ENCODE assay signal across 9 cellular contexts in the genomic region with DNA sequence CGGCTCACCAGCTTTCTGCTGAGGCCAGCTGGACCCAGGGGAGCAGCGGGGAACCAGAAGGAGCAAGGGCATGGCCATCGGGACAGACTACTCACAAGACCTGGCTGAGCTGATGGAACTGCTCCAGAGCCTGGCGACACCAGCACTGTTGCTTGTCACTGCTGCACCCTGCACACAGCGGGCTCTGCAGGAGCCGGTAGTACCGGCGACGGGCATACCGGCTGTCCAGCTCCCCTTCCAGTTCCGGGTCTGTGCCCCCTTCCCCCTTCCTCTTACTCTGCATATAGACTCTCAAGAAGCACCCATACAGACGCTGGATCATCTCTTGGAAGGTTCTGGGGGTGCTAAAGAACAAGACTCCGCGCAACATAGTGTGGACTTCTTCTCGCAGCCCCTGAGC. TPM values are rescaled to one million over a fixed set of nuclear protein-coding genes. Genes with fewer than 3 reads are reported as not detected.
DNase-seq lines count a peak whose midpoint lies in the region; ATAC-seq and TF ChIP-seq lines count a peak whose summit lies in the region.
"Had no signal": no experiment of that assay in that cellular context is flagged by ENCODE, and none has a peak within 500 bp of the region (broad histone marks: within the 10 kb centered on the region; RNA-seq: fewer than 3 reads in every experiment).

No MANE protein-coding gene starts in this region.

- H3K27ac ChIP-seq in neuronal stem cell (replicated peaks; ENCODE audit: low read length), result no peak overlapping the region

- no CpG with 5 or more reads among the region's 15 CpGs for WGBS in neuronal stem cell (ENCODE audit: extremely low coverage in 2 of 2, insufficient read length in 2 of 2, insufficient replicate concordance in 1 of 2), 2 donors

- H3K27ac Mint-ChIP-seq in CD14-positive monocyte, result peak overlapping the region; percentile 91 to 96 (median 94)

- H3K4me3 ChIP-seq in NT2/D1 (ENCODE audit: insufficient read length, low read depth) (peak overlapping the region; percentile 95), endocrine pancreas (ENCODE audit: control insufficient read depth, insufficient read depth, low read length) (peak overlapping the region; percentile 44), neuronal stem cell (ENCODE audit: low read length in 2 of 2) (peak overlapping the region; percentile 99 to 100)

- no peak overlapping the region for H2AFZ ChIP-seq in neuronal stem cell (ENCODE audit: low read length)

- H3K27me3 ChIP-seq in NT2/D1 (ENCODE audit: insufficient read depth, insufficient read length), result no peaks in the 10 kb centered on the region
- no peaks in the 10 kb centered on the region for H3K27me3 ChIP-seq in endocrine pancreas (ENCODE audit: control insufficient read depth, insufficient read depth, low read length)
- peaks cover 0 to 2% (median 0%) of the 10 kb centered on the region in 3 experiments for H3K27me3 ChIP-seq in neuronal stem cell (ENCODE audit: control insufficient read depth in 3 of 3, insufficient read depth in 3 of 3, low read depth in 1 of 3, low read length in 3 of 3)

- no peaks in the 10 kb centered on the region for H3K27me3 Mint-ChIP-seq in CD14-positive monocyte (ENCODE audit: low read depth in 3 of 3)

- H3K9me3 ChIP-seq in NT2/D1 (ENCODE audit: insufficient read depth, low read length) (no peaks in the 10 kb centered on the region), endocrine pancreas (ENCODE audit: control insufficient read depth, low read length) (no peaks in the 10 kb centered on the region), neuronal stem cell (replicated peaks in 1 of 2; ENCODE audit: control insufficient read depth in 2 of 2, insufficient read depth in 1 of 2, low read depth in 1 of 2, low read length in 2 of 2) (peaks cover 0 to 1% of the 10 kb centered on the region in 2 donors)

- no peak for ATAC-seq in HG03469 (IDR thresholded peaks at IDR 0.05; ENCODE audit: unreplicated experiment)
- no peak for ATAC-seq in GM21381 (IDR thresholded peaks at IDR 0.05; ENCODE audit: unreplicated experiment)
- no peak for ATAC-seq in HG03045 (IDR thresholded peaks at IDR 0.05; ENCODE audit: unreplicated experiment)

- H2BK12ac ChIP-seq in neuronal stem cell (ENCODE audit: low read length), result no peak overlapping the region

- no peak overlapping the region for H2AK5ac ChIP-seq in neuronal stem cell (ENCODE audit: low read depth, low read length)

- no peak overlapping the region for H3K14ac ChIP-seq in neuronal stem cell (ENCODE audit: low read length)

- H3K36me3 Mint-ChIP-seq in CD14-positive monocyte, result peaks cover 37 to 73% of the 10 kb centered on the region in 2 donors

- DNase-seq in CD14-positive monocyte (ENCODE audit: low spot score) (no peak), NT2/D1 (ENCODE audit: low read depth, low spot score) (no peak), neuronal stem cell (ENCODE audit: low spot score) (no peak)
- no peak for DNase-seq in effector CD8-positive, alpha-beta T cell (lab: John Stamatoyannopoulos, UW)
- DNase-seq: NCI-H187 had no signal

- H3K79me1 ChIP-seq in neuronal stem cell (ENCODE audit: low read depth, low read length), result peaks cover 27% of the 10 kb centered on the region

- H3K9ac ChIP-seq in NT2/D1 (ENCODE audit: insufficient read length, low read depth), result peak overlapping the region; percentile 98
- peak overlapping the region; percentile 95 for H3K9ac ChIP-seq in endocrine pancreas (ENCODE audit: control insufficient read depth, insufficient read depth, low read length)
- H3K9ac ChIP-seq in neuronal stem cell (ENCODE audit: low read depth, low read length, poor library complexity), result no peak overlapping the region

- peaks cover 84% of the 10 kb centered on the region for H3K36me3 ChIP-seq in NT2/D1 (ENCODE audit: insufficient read depth, insufficient read length, low read length)
- no peaks in the 10 kb centered on the region for H3K36me3 ChIP-seq in endocrine pancreas (ENCODE audit: control insufficient read depth, insufficient read depth, low read length)
- H3K36me3 ChIP-seq in neuronal stem cell (replicated peaks in 1 of 2; ENCODE audit: control insufficient read depth in 2 of 2, insufficient read depth in 2 of 2, low read length in 2 of 2), result peaks cover 30 to 72% of the 10 kb centered on the region in 2 donors

- H3K4ac ChIP-seq in neuronal stem cell (ENCODE audit: low read length), result no peak overlapping the region

- H2BK120ac ChIP-seq in neuronal stem cell (ENCODE audit: low read depth, low read length), result no peak overlapping the region

- H4K8ac ChIP-seq in neuronal stem cell (ENCODE audit: low read depth, low read length), result no peak overlapping the region

- TF ChIP-seq CTCF in CD14-positive monocyte (IDR thresholded peaks at IDR 0.05), result no peak

- peaks cover 0 to 2% (median 0%) of the 10 kb centered on the region in 7 donors for H3K9me3 Mint-ChIP-seq in CD14-positive monocyte

- no peak overlapping the region for H4K91ac ChIP-seq in neuronal stem cell (ENCODE audit: low read depth, low read length, poor library complexity)

- no peak overlapping the region for H3K23ac ChIP-seq in neuronal stem cell (ENCODE audit: low read depth, low read length, poor library complexity)

- H2BK5ac ChIP-seq in neuronal stem cell (ENCODE audit: low read length), result no peak overlapping the region

- no peak overlapping the region for H3K18ac ChIP-seq in neuronal stem cell (ENCODE audit: low read length)

- H2BK15ac ChIP-seq in neuronal stem cell (ENCODE audit: low read length), result no peak overlapping the region

- intact Hi-C loops in CD14-positive monocyte (cut with micrococcal nuclease), result loop anchor here in 1 of 2 donors (5.0 kb wide), 1 partner anchor 50 kb away; no protein-coding TSS in a partner anchor

- H3K4me1 ChIP-seq in NT2/D1 (ENCODE audit: insufficient read depth, insufficient read length) (peaks cover 20% of the 10 kb centered on the region), endocrine pancreas (ENCODE audit: control insufficient read depth, insufficient read depth, low read length) (peaks cover 4% of the 10 kb centered on the region), neuronal stem cell (ENCODE audit: control insufficient read depth in 2 of 2, insufficient read depth in 1 of 2, low read depth in 1 of 2, low read length in 2 of 2) (peaks cover 12 to 17% of the 10 kb centered on the region in 2 donors)

- peak overlapping the region; percentile 86 to 94 for H3K4me3 Mint-ChIP-seq in CD14-positive monocyte

- H3K4me2 ChIP-seq in neuronal stem cell (ENCODE audit: insufficient read depth, low read length, poor library complexity, severe bottlenecking), result peak overlapping the region; percentile 94

- H3K4me1 Mint-ChIP-seq in CD14-positive monocyte, result peaks cover 32% of the 10 kb centered on the region

RNA-seq across cellular contexts. Expression of gene ANAPC2, which starts 1.0 kb away (rescaled TPM):
- 1 to 10 TPM; 1.9 to 2.0 TPM for polyA plus RNA-seq in CD14-positive monocyte
- polyA plus RNA-seq in neuronal stem cell (2013, experiment 1 of 2), result 16.9 TPM
- polyA plus RNA-seq in neuronal stem cell (2013, experiment 2 of 2), result 16.3 TPM

RNA-seq across cellular contexts. Expression of gene SSNA1, which starts 1.1 kb away (rescaled TPM):
- 100 to 1,000 TPM in 1 of 2 donors, 10 to 100 TPM in 1; 98.3 to 118 TPM for polyA plus RNA-seq in CD14-positive monocyte
- polyA plus RNA-seq in neuronal stem cell (2013, experiment 1 of 2), result 55.4 TPM
- polyA plus RNA-seq in neuronal stem cell (2013, experiment 2 of 2), result 54.1 TPM

RNA-seq across cellular contexts. Expression of gene TPRN, which starts 13.2 kb away (rescaled TPM):
- polyA plus RNA-seq in CD14-positive monocyte, result under 1 TPM; 0.30 to 0.46 TPM
- 6.1 TPM for polyA plus RNA-seq in neuronal stem cell (2013, experiment 1 of 2)
- polyA plus RNA-seq in neuronal stem cell (2013, experiment 2 of 2), result 6.4 TPM

RNA-seq across cellular contexts. Expression of gene TMEM210, which starts 15.5 kb away (rescaled TPM):
- not detected for polyA plus RNA-seq in CD14-positive monocyte
- polyA plus RNA-seq in neuronal stem cell (2013, experiment 1 of 2), result not detected
- not detected for polyA plus RNA-seq in neuronal stem cell (2013, experiment 2 of 2)

RNA-seq across cellular contexts. Expression of gene LRRC26, which starts 17.5 kb away (rescaled TPM):
- not detected for polyA plus RNA-seq in CD14-positive monocyte
- 1.2 TPM for polyA plus RNA-seq in neuronal stem cell (2013, experiment 1 of 2)
- 1.3 TPM for polyA plus RNA-seq in neuronal stem cell (2013, experiment 2 of 2)

Comparison
In these comparisons a context has a peak if more than half of its experiments do, and no peak if none do; other contexts are left out.
1. H3K4me3 ChIP-seq: peak in every context shown above with its lines; median percentile 100 in neuronal stem cell; 95 in NT2/D1; 44 in endocrine pancreas.